8 cellular contexts compared by ENCODE assay signal in the genomic region with DNA sequence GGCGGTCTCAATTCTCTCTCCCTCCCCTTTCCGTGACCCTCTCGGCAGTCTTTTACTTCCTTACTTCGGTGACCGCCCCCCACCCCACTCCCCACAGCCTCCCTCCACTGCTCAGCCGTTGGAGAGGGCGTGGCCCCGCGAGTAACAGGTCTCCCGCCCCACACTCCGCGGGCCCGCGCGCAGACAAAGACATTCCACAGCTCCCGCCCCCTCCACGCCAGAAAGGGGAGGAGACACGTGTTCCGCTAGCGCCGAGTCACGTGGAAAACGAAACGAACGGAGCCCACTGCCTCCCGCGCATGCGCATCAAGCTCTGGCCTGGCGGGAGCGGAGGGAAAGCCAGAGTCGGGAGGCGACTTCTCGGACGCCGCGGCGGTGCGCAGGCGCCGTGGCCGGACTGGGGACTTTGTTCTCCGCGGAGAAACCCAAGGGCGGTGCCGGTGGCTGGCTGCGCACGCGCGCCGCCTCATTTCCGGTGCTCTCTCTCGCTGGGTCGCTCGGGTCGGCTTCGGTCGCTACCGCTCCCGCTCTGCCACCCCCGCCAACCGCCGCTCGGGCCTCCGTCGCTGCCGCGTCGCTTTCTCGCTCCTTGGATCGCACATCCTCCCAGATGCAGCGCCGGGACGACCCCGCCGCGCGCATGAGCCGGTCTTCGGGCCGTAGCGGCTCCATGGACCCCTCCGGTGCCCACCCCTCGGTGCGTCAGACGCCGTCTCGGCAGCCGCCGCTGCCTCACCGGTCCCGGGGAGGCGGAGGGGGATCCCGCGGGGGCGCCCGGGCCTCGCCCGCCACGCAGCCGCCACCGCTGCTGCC. TPM values are rescaled to one million over a fixed set of nuclear protein-coding genes. Genes with fewer than 3 reads are reported as not detected.
DNase-seq lines count a peak whose midpoint lies in the region; ATAC-seq and TF ChIP-seq lines count a peak whose summit lies in the region.

A gene with protein sequence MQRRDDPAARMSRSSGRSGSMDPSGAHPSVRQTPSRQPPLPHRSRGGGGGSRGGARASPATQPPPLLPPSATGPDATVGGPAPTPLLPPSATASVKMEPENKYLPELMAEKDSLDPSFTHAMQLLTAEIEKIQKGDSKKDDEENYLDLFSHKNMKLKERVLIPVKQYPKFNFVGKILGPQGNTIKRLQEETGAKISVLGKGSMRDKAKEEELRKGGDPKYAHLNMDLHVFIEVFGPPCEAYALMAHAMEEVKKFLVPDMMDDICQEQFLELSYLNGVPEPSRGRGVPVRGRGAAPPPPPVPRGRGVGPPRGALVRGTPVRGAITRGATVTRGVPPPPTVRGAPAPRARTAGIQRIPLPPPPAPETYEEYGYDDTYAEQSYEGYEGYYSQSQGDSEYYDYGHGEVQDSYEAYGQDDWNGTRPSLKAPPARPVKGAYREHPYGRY (plus strand): TSS at position 483 of the 813 bp plus-strand sequence. CDS start 128 bp downstream, at position 611.

- H3K27me3 Mint-ChIP-seq in activated T-cell treated with anti-CD3 and anti-CD28 coated beads, Interleukin-2, amount 50 U/mL, for 4 hours (ENCODE audit: low read depth), result no peaks in the 10 kb centered on the region

- POLR2A ChIA-PET in Panc1 (lab: Charles Lee), result interaction anchor here (0.5 to 1.0 kb wide), 6 partner anchors 26 to 369 kb away, joined by 3 to 12 read pairs (median 4); a partner anchor contains a TSS

- peaks cover 11% of the 10 kb centered on the region for H3K4me1 ChIP-seq in Panc1 (ENCODE audit: control insufficient read depth, insufficient read depth, low read length)
- H3K4me1 ChIP-seq in esophagus (ENCODE audit: control insufficient read depth in 2 of 2, insufficient read depth in 2 of 2, low read length in 1 of 2), result peaks cover 0 to 6% of the 10 kb centered on the region in 2 donors
- peaks cover 12% of the 10 kb centered on the region for H3K4me1 ChIP-seq in mucosa of stomach (ENCODE audit: control insufficient read depth, insufficient read depth, low read length)

- H3K4me1 Mint-ChIP-seq in activated T-cell treated with anti-CD3 and anti-CD28 coated beads, Interleukin-2, amount 50 U/mL, for 4 hours (ENCODE audit: low read depth), result peaks cover 32% of the 10 kb centered on the region

- H3K9ac ChIP-seq in mucosa of stomach (ENCODE audit: low read length), result peak within 1 kb of the TSS; percentile 90

- WGBS in esophagus, 2 donors, result 1% methylated on average over 70 to 101 of the region's 101 CpGs

- CTCF ChIA-PET in Panc1 (lab: Charles Lee), result interaction anchor here (0.6 kb wide), 1 partner anchor 120 kb away, joined by 5 read pairs; no protein-coding TSS in a partner anchor

- intact Hi-C loops in Panc1 (cut with micrococcal nuclease; ENCODE audit: unreplicated experiment), result no loop called here

- H3K4me3 ChIP-seq in Panc1 (ENCODE audit: low read depth in 2 of 2, low read length in 2 of 2), result peak within 1 kb of the TSS; percentile 78 to 96
- H3K4me3 ChIP-seq in esophagus (ENCODE audit: low read depth in 1 of 2, low read length in 2 of 2), result peak within 1 kb of the TSS; percentile 85 to 100
- peak within 1 kb of the TSS; percentile 92 for H3K4me3 ChIP-seq in mucosa of stomach (ENCODE audit: low read length)

- no peaks in the 10 kb centered on the region for H3K9me3 ChIP-seq in Panc1 (ENCODE audit: control insufficient read depth, insufficient read depth, low read depth, low read length)
- no peaks in the 10 kb centered on the region for H3K9me3 ChIP-seq in esophagus (ENCODE audit: control insufficient read depth in 2 of 2, insufficient read depth in 1 of 2, low read depth in 1 of 2, low read length in 1 of 2)
- no peaks in the 10 kb centered on the region for H3K9me3 ChIP-seq in mucosa of stomach (ENCODE audit: control insufficient read depth, low read length)

- H3K36me3 ChIP-seq in Panc1 (ENCODE audit: control insufficient read depth, insufficient read depth, low read length) (peaks cover 15% of the 10 kb centered on the region; the same call in 1 of the 2 replicates), esophagus (ENCODE audit: control insufficient read depth in 2 of 2, insufficient read depth in 2 of 2, low read length in 1 of 2) (no peaks in the 10 kb centered on the region), mucosa of stomach (ENCODE audit: control insufficient read depth, insufficient read depth, low read length) (no peaks in the 10 kb centered on the region)

- H3K36me3 Mint-ChIP-seq in activated T-cell treated with anti-CD3 and anti-CD28 coated beads, Interleukin-2, amount 50 U/mL, for 4 hours (ENCODE audit: insufficient read depth), result peaks cover 8% of the 10 kb centered on the region

- peak; percentile 66 for ATAC-seq in GM21723 (IDR thresholded peaks at IDR 0.05; ENCODE audit: unreplicated experiment)
- ATAC-seq in Panc1, result peak; percentile 91
- ATAC-seq in activated T-cell treated with anti-CD3 and anti-CD28 coated beads, Interleukin-2, amount 50 U/mL, for 4 hours, result peak; percentile 84 to 89

- H3K27me3 ChIP-seq in Panc1 (ENCODE audit: control insufficient read depth, insufficient read depth, low read length) (no peaks in the 10 kb centered on the region), esophagus (ENCODE audit: control insufficient read depth in 1 of 2, insufficient read depth in 2 of 2, low read length in 2 of 2) (no peaks in the 10 kb centered on the region), mucosa of stomach (ENCODE audit: control insufficient read depth, insufficient read depth, low read length) (no peaks in the 10 kb centered on the region)

- H3K9me3 Mint-ChIP-seq in activated T-cell treated with anti-CD3 and anti-CD28 coated beads, Interleukin-2, amount 50 U/mL, for 4 hours, result no peaks in the 10 kb centered on the region

- H3K27ac ChIP-seq in Panc1 (ENCODE audit: low read length) (peak within 1 kb of the TSS; percentile 99), esophagus (ENCODE audit: low read depth in 2 of 2, low read length in 1 of 2) (peak within 1 kb of the TSS; percentile 100)

- in situ Hi-C loops in Panc1 (cut with HindIII; ENCODE audit: low pct_unique_long_range_greater_than_20kb, low sequenced_read_pairs), result no loop called here

- peak within 1 kb of the TSS; percentile 98 for H3K4me3 Mint-ChIP-seq in activated T-cell treated with anti-CD3 and anti-CD28 coated beads, Interleukin-2, amount 50 U/mL, for 4 hours

- DNase-seq in DMS53 (lab: John Stamatoyannopoulos, UW) (peak; percentile 99), KG1 (lab: John Stamatoyannopoulos, UW) (peak; percentile 97), Panc1 (ENCODE audit: low read depth, low spot score) (peak; percentile 93)
- peak; percentile 98 for DNase-seq in activated T-cell treated with anti-CD3 and anti-CD28 coated beads, Interleukin-2, amount 50 U/mL, for 4 hours
- DNase-seq in stimulated activated CD8-positive, alpha-beta memory T cell treated with anti-CD3 and anti-CD28 coated beads, Interleukin-7, amount 100 ng/mL, for 1 hour (ENCODE audit: low read depth in 2 of 2), result peak; percentile 92 to 96

- TF ChIP-seq CTCF in Panc1 (IDR thresholded peaks at IDR 0.05), result no peak

- no TSS peak for BruUV-seq in Panc1 (replicated peaks; lab: Mats Ljungman, UMichigan)

RNA-seq across cellular contexts. Expression of the gene that starts here (rescaled TPM):
- total RNA-seq in Panc1 (2021; ENCODE audit: unreplicated experiment), result 163 TPM
- 127 TPM for polyA plus RNA-seq in Panc1 (2012; ENCODE audit: insufficient read length)
- total RNA-seq in activated T-cell treated with anti-CD3 and anti-CD28 coated beads, Interleukin-2, amount 50 U/mL, for 4 hours, result 100 to 1,000 TPM; 186 to 191 (median 187) TPM
- polyA plus RNA-seq in esophagus, result 10 to 100 TPM; 55.1 to 63.4 TPM

Comparison
In these comparisons a context has a peak if more than half of its experiments do, and no peak if none do; other contexts are left out.
1. Peak in every context shown above with its lines: DNase-seq, ATAC-seq, H3K4me3 ChIP-seq and H3K27ac ChIP-seq.